In genomic region chr9:74277532-74277931, GRCh38 we compare ENCODE assay signal across 9 cellular contexts.
DNase-seq lines count a peak whose midpoint lies in the region; ATAC-seq and TF ChIP-seq lines count a peak whose summit lies in the region.
"Had no signal": no experiment of that assay in that cellular context is flagged by ENCODE, and none has a peak within 500 bp of the region (broad histone marks: within the 10 kb centered on the region; RNA-seq: fewer than 3 reads in every experiment).

No MANE protein-coding gene starts in this region.

- intact Hi-C loops in cardiac septum (cut with DNase I) (no loop called here), colonic mucosa (cut with DNase I) (no loop called here)

- no peak overlapping the region for H3K4me3 ChIP-seq in colonic mucosa

- H3K4me1 ChIP-seq in colonic mucosa, result no peaks in the 10 kb centered on the region

- ATAC-seq in GM18520 (IDR thresholded peaks at IDR 0.05; ENCODE audit: unreplicated experiment), result peak; percentile 94
- peak; percentile 91 for ATAC-seq in GM21360 (IDR thresholded peaks at IDR 0.05; ENCODE audit: unreplicated experiment)
- ATAC-seq in HG03159 (IDR thresholded peaks at IDR 0.05; ENCODE audit: unreplicated experiment), result peak; percentile 91
- ATAC-seq in activated naive CD8-positive, alpha-beta T cell treated with anti-CD3 and anti-CD28 coated beads, Interleukin-2, amount 10 ng/mL, durations not matched to agents 7 days and 5 days (ENCODE audit: low read depth), result peak; percentile 91

- no peak overlapping the region for H3K9ac ChIP-seq in colonic mucosa (ENCODE audit: low read depth in 2 of 2, low read length in 2 of 2)

- POLR2A ChIA-PET in activated naive CD8-positive, alpha-beta T cell treated with anti-CD3 and anti-CD28 coated beads, Interleukin-2, amount 10 ng/mL, durations not matched to agents 7 days and 5 days (lab: Charles Lee), result no interaction called here

- H3K27me3 Mint-ChIP-seq in activated naive CD8-positive, alpha-beta T cell treated with anti-CD3 and anti-CD28 coated beads, Interleukin-2, amount 10 ng/mL, durations not matched to agents 7 days and 5 days, result no peaks in the 10 kb centered on the region

- peaks cover 13% of the 10 kb centered on the region for H3K4me1 Mint-ChIP-seq in activated naive CD8-positive, alpha-beta T cell treated with anti-CD3 and anti-CD28 coated beads, Interleukin-2, amount 10 ng/mL, durations not matched to agents 7 days and 5 days

- peak overlapping the region; percentile 25 for H3K27ac Mint-ChIP-seq in activated naive CD8-positive, alpha-beta T cell treated with anti-CD3 and anti-CD28 coated beads, Interleukin-2, amount 10 ng/mL, durations not matched to agents 7 days and 5 days

- H3K36me3 Mint-ChIP-seq in activated naive CD8-positive, alpha-beta T cell treated with anti-CD3 and anti-CD28 coated beads, Interleukin-2, amount 10 ng/mL, durations not matched to agents 7 days and 5 days, result no peaks in the 10 kb centered on the region

- H3K27ac ChIP-seq in colonic mucosa, result no peak overlapping the region

- TF ChIP-seq CTCF in colonic mucosa (IDR thresholded peaks at IDR 0.05), result no peak

- H3K9me3 ChIP-seq in colonic mucosa, result no peaks in the 10 kb centered on the region

- peaks cover 1% of the 10 kb centered on the region for H3K9me3 Mint-ChIP-seq in activated naive CD8-positive, alpha-beta T cell treated with anti-CD3 and anti-CD28 coated beads, Interleukin-2, amount 10 ng/mL, durations not matched to agents 7 days and 5 days

- H3K27me3 ChIP-seq in colonic mucosa, result no peaks in the 10 kb centered on the region

- no peaks in the 10 kb centered on the region for H3K36me3 ChIP-seq in colonic mucosa

- H3K4me3 Mint-ChIP-seq in activated naive CD8-positive, alpha-beta T cell treated with anti-CD3 and anti-CD28 coated beads, Interleukin-2, amount 10 ng/mL, durations not matched to agents 7 days and 5 days, result no peak overlapping the region

- no peak for TF ChIP-seq POLR2A in erythroblast (IDR thresholded peaks at IDR 0.05; ENCODE audit: low read length)

- peak; percentile 31 for DNase-seq in activated naive CD8-positive, alpha-beta T cell treated with anti-CD3 and anti-CD28 coated beads, Interleukin-2, amount 10 ng/mL, durations not matched to agents 7 days and 5 days
- DNase-seq in cardiac septum (ENCODE audit: low spot score) (no peak), erythroblast (lab: John Stamatoyannopoulos, UW) (no peak), colonic mucosa (no peak), mucosa of gallbladder (ENCODE audit: low spot score) (no peak)
- DNase-seq: NCI-H1436 had no signal
